Comparison of ENCODE assay signal across 38 cellular contexts in the genomic region with DNA sequence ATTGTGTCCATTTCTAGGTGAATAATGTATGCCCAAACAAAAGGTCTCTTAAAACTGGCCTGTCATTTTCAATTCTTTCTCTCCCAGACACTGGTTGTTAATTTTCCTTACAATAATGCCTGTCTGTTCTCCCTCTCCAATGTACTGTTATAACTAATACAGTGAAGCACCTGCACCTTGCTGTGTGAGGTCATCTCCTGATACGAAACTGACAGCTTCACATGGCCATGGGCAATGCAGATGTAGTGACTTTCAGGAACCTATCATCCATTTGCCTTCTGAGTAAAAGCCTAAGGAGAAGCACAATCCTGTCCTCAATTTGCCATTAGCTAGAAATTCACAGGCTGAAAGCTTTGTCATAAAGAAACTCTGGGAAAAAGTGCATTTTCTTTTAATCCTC.
"Had no signal": no experiment of that assay in that cellular context is flagged by ENCODE, and none has a peak within 500 bp of the region (broad histone marks: within the 10 kb centered on the region; RNA-seq: fewer than 3 reads in every experiment).

No MANE protein-coding gene starts in this region.

- DNase-seq: activated B cell treated with CpG ODN at 0.5 μM for 24 hours; activated CD4-positive, alpha-beta T cell treated with anti-CD3 and anti-CD28 coated beads for 4 hours; activated CD4-positive, CD25-positive, alpha-beta regulatory T cell treated with anti-CD3 and anti-CD28 coated beads, Interleukin-2, amount 50 U/mL, for 72 hours; activated CD8-positive, alpha-beta T cell treated with anti-CD3 and anti-CD28 coated beads for 36 hours; activated effector memory CD4-positive, alpha-beta T cell treated with anti-CD3 and anti-CD28 coated beads, Interleukin-2, amount 50 U/mL, for 16 hours; activated naive CD4-positive, alpha-beta T cell; activated naive CD4-positive, alpha-beta T cell treated with anti-CD3 and anti-CD28 coated beads, Interleukin-2, amount 50 U/mL, for 16 hours; activated naive CD8-positive, alpha-beta T cell treated with anti-CD3 and anti-CD28 coated beads for 36 hours; activated T-cell treated with anti-CD3 and anti-CD28 coated beads, Interleukin-2, amount 50 U/mL, for 1 hour; activated T-cell treated with anti-CD3 and anti-CD28 coated beads, Interleukin-2, amount 50 U/mL, for 72 hours; amniotic stem cell; aorta; colonic mucosa; Kasumi-1; KG1; MM.1S; MV-4-11; NCI-H1092; NCI-H1417 treated with DMSO at 0.1 percent for 48 hours; NCI-H187 treated with DMSO at 0.1 percent for 48 hours; NCI-H2171 treated with DMSO at 0.1 percent for 48 hours; NCI-H345; NCI-H524 treated with DMSO at 0.1 percent for 48 hours; NCI-H82; NK-92 treated with Interleukin-12 subunit alpha and Interleukin-12 subunit beta, amount 100 ng/mL, for 24 hours; PC-3; Peyer's patch; RPMI8226; SHP77 treated with DMSO at 0.1 percent for 48 hours; SW 1271; T-helper 1 cell; T-helper 2 cell; T-helper 9 cell had no signal

- H3K4me3 ChIP-seq: cardiac muscle cell, colonic mucosa, Peyer's patch, SJSA1 had no signal

- H3K4me1 Mint-ChIP-seq: activated B cell treated with CpG ODN at 0.5 μM for 24 hours; activated naive CD8-positive, alpha-beta T cell treated with anti-CD3 and anti-CD28 coated beads for 36 hours; activated T-helper 17 cell treated with anti-CD3 and anti-CD28 coated beads, Interleukin-2, amount 50 U/mL, for 72 hours; central memory CD8-positive, alpha-beta T cell had no signal

- H3K27me3 Mint-ChIP-seq: activated B cell treated with CpG ODN at 0.5 μM for 24 hours; activated CD8-positive, alpha-beta T cell treated with anti-CD3 and anti-CD28 coated beads for 36 hours; activated naive CD8-positive, alpha-beta T cell treated with anti-CD3 and anti-CD28 coated beads for 36 hours; activated T-helper 17 cell treated with anti-CD3 and anti-CD28 coated beads, Interleukin-2, amount 50 U/mL, for 72 hours; central memory CD8-positive, alpha-beta T cell had no signal

- H3K27ac Mint-ChIP-seq: activated B cell treated with CpG ODN at 0.5 μM for 24 hours; activated CD8-positive, alpha-beta T cell treated with anti-CD3 and anti-CD28 coated beads for 36 hours; activated naive CD8-positive, alpha-beta T cell treated with anti-CD3 and anti-CD28 coated beads for 36 hours; activated T-cell treated with anti-CD3 and anti-CD28 coated beads, Interleukin-2, amount 50 U/mL, for 72 hours; activated T-helper 17 cell treated with anti-CD3 and anti-CD28 coated beads, Interleukin-2, amount 50 U/mL, for 72 hours had no signal

- ATAC-seq: activated CD8-positive, alpha-beta T cell treated with anti-CD3 and anti-CD28 coated beads for 36 hours; activated T-cell treated with anti-CD3 and anti-CD28 coated beads, Interleukin-2, amount 50 U/mL, for 72 hours; activated T-helper 17 cell treated with anti-CD3 and anti-CD28 coated beads, Interleukin-2, amount 50 U/mL, for 72 hours; PC-3 had no signal

- H3K36me3 ChIP-seq: cardiac muscle cell, colonic mucosa, Peyer's patch, SJSA1 had no signal

- H3K4me1 ChIP-seq: colonic mucosa, Peyer's patch, SJSA1 had no signal

- H3K36me3 Mint-ChIP-seq: activated naive CD8-positive, alpha-beta T cell treated with anti-CD3 and anti-CD28 coated beads for 36 hours had no signal

- H3K9me3 ChIP-seq: colonic mucosa had no signal

- H3K27ac ChIP-seq: cardiac muscle cell, colonic mucosa, Peyer's patch, SJSA1, VCaP had no signal

- H3K4me3 Mint-ChIP-seq: activated B cell treated with CpG ODN at 0.5 μM for 24 hours; activated CD8-positive, alpha-beta T cell treated with anti-CD3 and anti-CD28 coated beads for 36 hours; activated naive CD8-positive, alpha-beta T cell treated with anti-CD3 and anti-CD28 coated beads for 36 hours; activated T-cell treated with anti-CD3 and anti-CD28 coated beads, Interleukin-2, amount 50 U/mL, for 72 hours; activated T-helper 17 cell treated with anti-CD3 and anti-CD28 coated beads, Interleukin-2, amount 50 U/mL, for 72 hours; central memory CD8-positive, alpha-beta T cell had no signal

- H3K27me3 ChIP-seq: cardiac muscle cell, colonic mucosa, Peyer's patch, SJSA1 had no signal
